37 cellular contexts compared by ENCODE assay signal in genomic region chr3:10988003-10988402, GRCh38. TPM values are rescaled to one million over a fixed set of nuclear protein-coding genes. Genes with fewer than 3 reads are reported as not detected.
"Had no signal": no experiment of that assay in that cellular context is flagged by ENCODE, and none has a peak within 500 bp of the region (broad histone marks: within the 10 kb centered on the region; RNA-seq: fewer than 3 reads in every experiment).

No MANE protein-coding gene starts in this region.

- DNase-seq: activated B cell treated with CpG ODN at 0.5 μM for 24 hours; activated CD4-positive, alpha-beta T cell treated with anti-CD3 and anti-CD28 coated beads for 48 hours; activated CD4-positive, alpha-beta T cell treated with anti-CD3 and anti-CD28 coated beads, Interleukin-2, amount 50 U/mL, for 1 hour; activated CD4-positive, alpha-beta T cell treated with anti-CD3 and anti-CD28 coated beads, Interleukin-2, amount 50 U/mL, for 48 hours; activated CD8-positive, alpha-beta memory T cell treated with anti-CD3 and anti-CD28 coated beads for 24 hours; activated CD8-positive, alpha-beta T cell treated with anti-CD3 and anti-CD28 coated beads for 36 hours; activated effector memory CD4-positive, alpha-beta T cell treated with Interleukin-2 at 50 U/mL for 16 hours; activated gamma-delta T cell treated with Interleukin-2 at 50 U/mL for 16 hours; activated naive CD4-positive, alpha-beta T cell treated with Interleukin-2 at 50 U/mL for 16 hours; activated naive CD8-positive, alpha-beta T cell treated with anti-CD3 and anti-CD28 coated beads for 36 hours; activated naive CD8-positive, alpha-beta T cell treated with anti-CD3 and anti-CD28 coated beads, Interleukin-2, amount 50 U/mL, for 24 hours; activated T-cell treated with anti-CD3 and anti-CD28 coated beads, Interleukin-2, amount 50 U/mL, for 4 hours; adrenal gland; amygdala; aorta; body of pancreas; dorsolateral prefrontal cortex; effector memory CD4-positive, alpha-beta T cell; erythroblast; foreskin keratinocyte; gastrocnemius medialis; glutamatergic neuron; heart left ventricle; T-helper 1 cell; T-helper 17 cell; T1000; WERI-Rb-1 had no signal

- H3K27ac Mint-ChIP-seq: activated B cell treated with CpG ODN at 0.5 μM for 24 hours; activated CD8-positive, alpha-beta T cell treated with anti-CD3 and anti-CD28 coated beads for 36 hours; activated naive CD4-positive, alpha-beta T cell treated with anti-CD3 and anti-CD28 coated beads, Interleukin-2, amount 50 U/mL, for 24 hours; activated naive CD8-positive, alpha-beta T cell treated with anti-CD3 and anti-CD28 coated beads for 36 hours; activated naive CD8-positive, alpha-beta T cell treated with anti-CD3 and anti-CD28 coated beads, Interleukin-2, amount 50 U/mL, for 24 hours; activated T-helper 17 cell treated with anti-CD3 and anti-CD28 coated beads, Interleukin-2, amount 50 U/mL, for 72 hours; dendritic cell treated with granulocyte-macrophage colony-stimulating factor and Interleukin-4, amounts not matched to agents 40 ng/mL and 50 ng/mL, for 4 days; T-helper 17 cell; T-helper 2 cell treated with Interferon-gamma antibody and Interleukin-4, amounts not matched to agents 5 μg/mL and 100 μg/mL, for 36 hours had no signal

- H3K36me3 ChIP-seq: adrenal gland, breast epithelium, cardiac muscle cell, esophagus muscularis mucosa, gastrocnemius medialis, heart left ventricle, WERI-Rb-1 had no signal

- H3K36me3 Mint-ChIP-seq: activated naive CD4-positive, alpha-beta T cell treated with anti-CD3 and anti-CD28 coated beads, Interleukin-2, amount 50 U/mL, for 24 hours had no signal

- H3K4me3 Mint-ChIP-seq: activated B cell treated with CpG ODN at 0.5 μM for 24 hours; activated CD8-positive, alpha-beta T cell treated with anti-CD3 and anti-CD28 coated beads for 36 hours; activated naive CD4-positive, alpha-beta T cell treated with anti-CD3 and anti-CD28 coated beads, Interleukin-2, amount 50 U/mL, for 24 hours; activated naive CD8-positive, alpha-beta T cell treated with anti-CD3 and anti-CD28 coated beads for 36 hours; activated naive CD8-positive, alpha-beta T cell treated with anti-CD3 and anti-CD28 coated beads, Interleukin-2, amount 50 U/mL, for 24 hours; activated T-cell treated with anti-CD3 and anti-CD28 coated beads, Interleukin-2, amount 50 U/mL, for 4 hours; activated T-helper 17 cell treated with anti-CD3 and anti-CD28 coated beads, Interleukin-2, amount 50 U/mL, for 72 hours; central memory CD8-positive, alpha-beta T cell; dendritic cell treated with granulocyte-macrophage colony-stimulating factor and Interleukin-4, amounts not matched to agents 40 ng/mL and 50 ng/mL, for 4 days; T-helper 17 cell; T-helper 2 cell treated with Interferon-gamma antibody and Interleukin-4, amounts not matched to agents 5 μg/mL and 100 μg/mL, for 36 hours had no signal

- H3K4me3 ChIP-seq: adrenal gland, body of pancreas, breast epithelium, cardiac muscle cell, coronary artery, dorsolateral prefrontal cortex, esophagus muscularis mucosa, gastrocnemius medialis, heart left ventricle had no signal

- ATAC-seq: activated CD4-positive, CD25-positive, alpha-beta regulatory T cell treated with anti-CD3 and anti-CD28 coated beads, Interleukin-2, amount 50 U/mL, for 24 hours; activated CD8-positive, alpha-beta T cell treated with anti-CD3 and anti-CD28 coated beads for 36 hours; activated naive CD8-positive, alpha-beta T cell treated with anti-CD3 and anti-CD28 coated beads, Interleukin-2, amount 50 U/mL, for 24 hours; activated T-cell treated with anti-CD3 and anti-CD28 coated beads, Interleukin-2, amount 50 U/mL, for 4 hours; activated T-helper 17 cell treated with anti-CD3 and anti-CD28 coated beads, Interleukin-2, amount 50 U/mL, for 72 hours; body of pancreas; foreskin keratinocyte; gastrocnemius medialis; heart left ventricle; T-helper 17 cell had no signal

- H3K27ac ChIP-seq: adrenal gland, body of pancreas, breast epithelium, cardiac muscle cell, coronary artery, esophagus muscularis mucosa, foreskin keratinocyte, gastrocnemius medialis, heart left ventricle, WERI-Rb-1 had no signal

- H3K9me3 Mint-ChIP-seq: activated B cell treated with CpG ODN at 0.5 μM for 24 hours; activated CD8-positive, alpha-beta T cell treated with anti-CD3 and anti-CD28 coated beads for 36 hours; activated naive CD4-positive, alpha-beta T cell treated with anti-CD3 and anti-CD28 coated beads, Interleukin-2, amount 50 U/mL, for 24 hours; activated naive CD8-positive, alpha-beta T cell treated with anti-CD3 and anti-CD28 coated beads for 36 hours; activated naive CD8-positive, alpha-beta T cell treated with anti-CD3 and anti-CD28 coated beads, Interleukin-2, amount 50 U/mL, for 24 hours; activated T-cell treated with anti-CD3 and anti-CD28 coated beads, Interleukin-2, amount 50 U/mL, for 4 hours; activated T-helper 17 cell treated with anti-CD3 and anti-CD28 coated beads, Interleukin-2, amount 50 U/mL, for 72 hours; central memory CD8-positive, alpha-beta T cell; dendritic cell treated with granulocyte-macrophage colony-stimulating factor and Interleukin-4, amounts not matched to agents 40 ng/mL and 50 ng/mL, for 4 days; T-helper 2 cell treated with Interferon-gamma antibody and Interleukin-4, amounts not matched to agents 5 μg/mL and 100 μg/mL, for 36 hours had no signal

- H3K9me3 ChIP-seq: adrenal gland, body of pancreas, breast epithelium, esophagus muscularis mucosa, gastrocnemius medialis, heart left ventricle had no signal

- H3K4me1 ChIP-seq: adrenal gland, breast epithelium had no signal

RNA-seq across cellular contexts. Expression of gene SLC6A1, which starts 4.5 kb away (rescaled TPM):
- total RNA-seq: activated B cell treated with CpG ODN at 0.5 μM for 24 hours; activated CD8-positive, alpha-beta T cell treated with anti-CD3 and anti-CD28 coated beads for 36 hours; activated naive CD8-positive, alpha-beta T cell treated with anti-CD3 and anti-CD28 coated beads for 36 hours; activated T-cell treated with anti-CD3 and anti-CD28 coated beads, Interleukin-2, amount 50 U/mL, for 4 hours; activated T-helper 17 cell treated with anti-CD3 and anti-CD28 coated beads, Interleukin-2, amount 50 U/mL, for 72 hours; cardiac muscle cell; foreskin keratinocyte; T-helper 17 cell had no signal
- polyA plus RNA-seq: cardiac muscle cell, foreskin keratinocyte had no signal
